In genomic region chr6:154229796-154230195, GRCh38 we compare ENCODE assay signal across 7 cellular contexts.
DNase-seq lines count a peak whose midpoint lies in the region; ATAC-seq and TF ChIP-seq lines count a peak whose summit lies in the region.

No MANE protein-coding gene starts in this region.

- H3K27ac Mint-ChIP-seq in activated T-cell treated with anti-CD3 and anti-CD28 coated beads, Interleukin-2, amount 50 U/mL, for 24 hours = peak overlapping the region; percentile 90

- no peak overlapping the region for H3K27ac ChIP-seq in ascending aorta

- H3K4me3 ChIP-seq in ascending aorta = no peak overlapping the region

- H3K27me3 ChIP-seq in ascending aorta = no peaks in the 10 kb centered on the region

- ATAC-seq in GM19455 (IDR thresholded peaks at IDR 0.05; ENCODE audit: unreplicated experiment) = peak; percentile 76
- peak; percentile 79 for ATAC-seq in HG03280 (IDR thresholded peaks at IDR 0.05; ENCODE audit: unreplicated experiment)

- no peaks in the 10 kb centered on the region for H3K9me3 ChIP-seq in ascending aorta

- no peaks in the 10 kb centered on the region for H3K9me3 Mint-ChIP-seq in activated T-cell treated with anti-CD3 and anti-CD28 coated beads, Interleukin-2, amount 50 U/mL, for 24 hours

- no peak for TF ChIP-seq CTCF in ascending aorta (IDR thresholded peaks at IDR 0.05)

- peaks cover 85% of the 10 kb centered on the region for H3K4me1 Mint-ChIP-seq in activated T-cell treated with anti-CD3 and anti-CD28 coated beads, Interleukin-2, amount 50 U/mL, for 24 hours (ENCODE audit: low read depth)

- peaks cover 17% of the 10 kb centered on the region for H3K36me3 Mint-ChIP-seq in activated T-cell treated with anti-CD3 and anti-CD28 coated beads, Interleukin-2, amount 50 U/mL, for 24 hours (ENCODE audit: low read depth)

- H3K27me3 Mint-ChIP-seq in activated T-cell treated with anti-CD3 and anti-CD28 coated beads, Interleukin-2, amount 50 U/mL, for 24 hours = no peaks in the 10 kb centered on the region

- H3K4me3 Mint-ChIP-seq in activated T-cell treated with anti-CD3 and anti-CD28 coated beads, Interleukin-2, amount 50 U/mL, for 24 hours = peak overlapping the region; percentile 63

- H3K36me3 ChIP-seq in ascending aorta = no peaks in the 10 kb centered on the region

- no peaks in the 10 kb centered on the region for H3K4me1 ChIP-seq in ascending aorta

- DNase-seq in activated T-cell treated with anti-CD3 and anti-CD28 coated beads, Interleukin-2, amount 50 U/mL, for 24 hours = peak; percentile 69
- DNase-seq in stimulated activated CD8-positive, alpha-beta memory T cell treated with anti-CD3 and anti-CD28 coated beads, Interleukin-7, amount 100 ng/mL, for 24 hours (ENCODE audit: low read depth) = peak; percentile 32
- DNase-seq in DMS 273 treated with DMSO at 0.1 percent for 48 hours (lab: John Stamatoyannopoulos, UW) (no peak), ascending aorta (ENCODE audit: low spot score in 2 of 2) (no peak), middle frontal gyrus (ENCODE audit: extremely low spot score, low spot score) (no peak)

- intact Hi-C loops in ascending aorta (cut with DNase I) = no loop called here

Comparison
In these comparisons a context has a peak if more than half of its experiments do, and no peak if none do; other contexts are left out.
1. DNase-seq: peak in activated T-cell treated with anti-CD3 and anti-CD28 coated beads, Interleukin-2, amount 50 U/mL, for 24 hours (single experiment) and stimulated activated CD8-positive, alpha-beta memory T cell treated with anti-CD3 and anti-CD28 coated beads, Interleukin-7, amount 100 ng/mL, for 24 hours (single experiment); none in DMS 273 treated with DMSO at 0.1 percent for 48 hours (single experiment), ascending aorta (0 of 2) and middle frontal gyrus (single experiment).